ENCODE assay signal across 10 cellular contexts in genomic region chr13:106372199-106373160, GRCh38.
DNase-seq lines count a peak whose midpoint lies in the region; ATAC-seq and TF ChIP-seq lines count a peak whose summit lies in the region.
"Had no signal": no experiment of that assay in that cellular context is flagged by ENCODE, and none has a peak within 500 bp of the region (broad histone marks: within the 10 kb centered on the region; RNA-seq: fewer than 3 reads in every experiment).

No MANE protein-coding gene starts in this region.

- no peaks in the 10 kb centered on the region for H3K9me3 Mint-ChIP-seq in GM23338

- H3K27me3 ChIP-seq in tibial nerve (no peaks in the 10 kb centered on the region), prostate gland (replicated peaks; ENCODE audit: insufficient read depth) (no peaks in the 10 kb centered on the region), GM23338 (ENCODE audit: insufficient read depth) (no peaks in the 10 kb centered on the region)

- H4K20me1 ChIP-seq in GM23338 (replicated peaks; ENCODE audit: insufficient read depth): no peaks in the 10 kb centered on the region

- WGBS in tibial nerve, 2 donors: 59 to 65% methylated on average over 7 of the region's 7 CpGs
- WGBS in prostate gland: 55% methylated on average over 7 of the region's 7 CpGs

- H3K9me3 ChIP-seq in tibial nerve (no peaks in the 10 kb centered on the region), prostate gland (no peaks in the 10 kb centered on the region)

- H3K4me3 ChIP-seq in fibroblast of villous mesenchyme (ENCODE audit: low read depth, low read length) (no peak overlapping the region), tibial nerve (no peak overlapping the region), prostate gland (no peak overlapping the region), GM23338 (no peak overlapping the region)

- peak; percentile 36 for DNase-seq in GM03348 (ENCODE audit: low spot score)
- DNase-seq in Kasumi-1 (lab: John Stamatoyannopoulos, UW): peak; percentile 70 to 71
- DNase-seq in fibroblast of villous mesenchyme (ENCODE audit: low read depth): peak; percentile 76
- DNase-seq in tibial nerve (ENCODE audit: low spot score in 2 of 2): no peak
- DNase-seq in prostate gland (ENCODE audit: low spot score): no peak
- no peak for DNase-seq in SW480 (ENCODE audit: low spot score)
- DNase-seq in GM23338 (ENCODE audit: low spot score): no peak
- DNase-seq: activated CD4-positive, alpha-beta T cell treated with anti-CD3 and anti-CD28 coated beads, Interleukin-2, amount 50 U/mL, for 4 hours; effector memory CD8-positive, alpha-beta T cell had no signal

- H3F3A ChIP-seq in GM23338 (replicated peaks; ENCODE audit: low read depth): no peaks in the 10 kb centered on the region

- H3K36me3 Mint-ChIP-seq in GM23338 (ENCODE audit: low read depth): no peaks in the 10 kb centered on the region

- TF ChIP-seq POLR2A in tibial nerve (IDR thresholded peaks at IDR 0.05) (no peak), prostate gland (IDR thresholded peaks at IDR 0.05) (no peak)

- intact Hi-C loops in prostate gland (cut with DNase I): no loop called here

- no peak for TF ChIP-seq EP300 in tibial nerve (IDR thresholded peaks at IDR 0.05)

- no peaks in the 10 kb centered on the region for H3K9me2 ChIP-seq in GM23338 (ENCODE audit: insufficient read depth)

- H3K79me2 ChIP-seq in GM23338 (replicated peaks; ENCODE audit: insufficient read depth): no peaks in the 10 kb centered on the region

- peaks cover 5% of the 10 kb centered on the region for H3K27me3 Mint-ChIP-seq in GM23338 (ENCODE audit: insufficient read depth, low read depth, poor library complexity)
- H3K27me3 Mint-ChIP-seq: effector memory CD8-positive, alpha-beta T cell had no signal

- H3K4me3 Mint-ChIP-seq in GM23338: no peak overlapping the region
- H3K4me3 Mint-ChIP-seq: effector memory CD8-positive, alpha-beta T cell had no signal

- no peak overlapping the region for H3K27ac ChIP-seq in tibial nerve
- H3K27ac ChIP-seq in prostate gland: no peak overlapping the region
- H3K27ac ChIP-seq in GM23338 (ENCODE audit: low read depth): no peak overlapping the region

- H3K4me1 ChIP-seq in tibial nerve (peaks cover 0 to 11% (median 0%) of the 10 kb centered on the region in 4 donors), prostate gland (replicated peaks) (no peaks in the 10 kb centered on the region), GM23338 (ENCODE audit: insufficient read depth) (peaks cover 3% of the 10 kb centered on the region; the same call in 1 of the 2 replicates)

- ATAC-seq in GM21717 (IDR thresholded peaks at IDR 0.05; ENCODE audit: unreplicated experiment) (peak; percentile 34), GM23338 (no peak)
- ATAC-seq: effector memory CD8-positive, alpha-beta T cell had no signal

- no peak overlapping the region for H3K27ac Mint-ChIP-seq in GM23338
- H3K27ac Mint-ChIP-seq: effector memory CD8-positive, alpha-beta T cell had no signal

- no peak overlapping the region for H2AFZ ChIP-seq in GM23338

- peaks cover 3% of the 10 kb centered on the region; the same call in 1 of the 3 replicates for H3K4me1 Mint-ChIP-seq in GM23338

- TF ChIP-seq CTCF in fibroblast of villous mesenchyme (IDR thresholded peaks at IDR 0.05; ENCODE audit: insufficient read depth, low read depth, low read length): no peak
- no peak for TF ChIP-seq CTCF in tibial nerve (IDR thresholded peaks at IDR 0.05)
- TF ChIP-seq CTCF in prostate gland (IDR thresholded peaks at IDR 0.05): no peak
- no peak for TF ChIP-seq CTCF in GM23338 (conservative IDR thresholded peaks at IDR 0.05; ENCODE audit: low read depth in 2 of 2)

- H3K36me3 ChIP-seq in tibial nerve (no peaks in the 10 kb centered on the region), prostate gland (no peaks in the 10 kb centered on the region), GM23338 (ENCODE audit: insufficient read depth) (no peaks in the 10 kb centered on the region)

- no peak overlapping the region for H3K4me2 ChIP-seq in GM23338

TF ChIP-seq in GM23338, 12 proteins besides CTCF, POLR2A, EP300 and RAD21:
- TF ChIP-seq CREB1 (CRISPR knock-in tag; IDR thresholded peaks at IDR 0.05; ENCODE audit: low read depth) (no peak), ZNF462 (CRISPR knock-in tag; IDR thresholded peaks at IDR 0.05) (no peak), JUNB (IDR thresholded peaks at IDR 0.05; ENCODE audit: unreplicated experiment) (no peak), ETS1 (IDR thresholded peaks at IDR 0.05) (no peak), EZH2 (IDR thresholded peaks at IDR 0.05; ENCODE audit: low read depth, unreplicated experiment) (no peak), STAT1 (IDR thresholded peaks at IDR 0.05; ENCODE audit: unreplicated experiment) (no peak), POLR2AphosphoS5 (IDR thresholded peaks at IDR 0.05; ENCODE audit: low read depth) (no peak), ZNF114 (CRISPR knock-in tag; IDR thresholded peaks at IDR 0.05) (no peak)

Comparison
In these comparisons a context has a peak if more than half of its experiments do, and no peak if none do; other contexts are left out.
1. DNase-seq: peak in GM03348 (single experiment), Kasumi-1 (2 of 2) and fibroblast of villous mesenchyme (single experiment); none in tibial nerve (0 of 2), prostate gland (single experiment), SW480 (single experiment) and GM23338 (single experiment).